In the genomic region with DNA sequence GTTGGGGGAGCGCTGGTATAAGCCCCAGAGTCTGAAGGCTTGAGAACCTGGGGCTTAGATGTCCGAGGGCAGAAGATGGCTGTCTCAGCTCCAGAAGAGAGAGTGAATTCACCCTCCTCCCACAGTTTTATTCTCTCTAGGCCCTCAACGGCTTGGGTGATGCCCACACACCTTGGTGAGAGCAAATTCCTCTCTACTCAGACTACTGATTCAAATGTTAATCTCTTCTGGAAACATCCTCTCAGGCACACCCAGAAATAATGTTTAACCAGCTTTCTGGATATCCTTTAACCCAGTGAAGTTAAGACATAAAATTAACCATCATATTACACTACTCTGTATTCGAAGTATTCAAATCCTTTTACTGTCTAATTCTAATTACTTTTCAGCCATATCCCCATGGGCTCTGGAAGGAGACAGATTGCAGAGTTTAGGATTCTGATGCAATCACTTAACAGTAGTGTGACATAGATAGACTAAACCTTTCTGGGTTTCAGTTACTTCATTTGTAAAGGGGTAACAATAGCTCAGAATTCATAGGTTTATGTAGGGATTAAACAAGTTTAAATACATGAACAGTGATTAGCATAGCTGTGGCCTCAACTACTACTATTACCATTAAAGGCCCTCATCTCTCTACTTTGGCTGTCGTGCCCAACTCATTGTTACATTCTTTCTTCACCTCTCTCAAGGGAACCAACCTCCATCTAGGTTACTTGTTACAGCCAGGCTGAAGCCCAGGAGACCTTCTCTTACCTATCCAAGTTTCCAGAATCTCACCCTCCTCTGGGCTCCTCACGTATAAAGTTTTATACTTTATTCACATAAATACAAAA, we compare ENCODE assay signal across 1 cellular context.
TF ChIP-seq lines count a peak whose summit lies in the region.

No MANE protein-coding gene starts in this region.

TF ChIP-seq in K562, 482 proteins besides CTCF, POLR2A, EP300 and RAD21 (continued from another document and continues in another):
- TF ChIP-seq NR2C1 (IDR thresholded peaks at IDR 0.05) (no peak), NR2C1 (tag; IDR thresholded peaks at IDR 0.05) (0 out of 2 replicates have a peak, but pooled peaks have one; percentile 55), ZNF175 (CRISPR knock-in tag; IDR thresholded peaks at IDR 0.05; ENCODE audit: low read depth) (peak; percentile 90), ZBTB17 (CRISPR knock-in tag; IDR thresholded peaks at IDR 0.05) (0 out of 2 replicates have a peak, but pooled peaks have one; percentile 59), NCOA1 (IDR thresholded peaks at IDR 0.05; ENCODE audit: low read depth) (no peak), ZNF407 (IDR thresholded peaks at IDR 0.05; ENCODE audit: low read depth) (no peak), CEBPG (CRISPR knock-in tag; IDR thresholded peaks at IDR 0.05) (peak; percentile 93), CEBPG (tag; conservative IDR thresholded peaks at IDR 0.05 in 1 of 2, IDR thresholded peaks at IDR 0.05 in 1 of 2) (peak; percentile 96 to 99), FOS (IDR thresholded peaks at IDR 0.05; ENCODE audit: extremely low read depth, insufficient read length) (no peak), PHF21A (IDR thresholded peaks at IDR 0.05; ENCODE audit: borderline replicate concordance, low read depth) (no peak), KLF10 (CRISPR knock-in tag; IDR thresholded peaks at IDR 0.05) (no peak), ZSCAN29 (IDR thresholded peaks at IDR 0.05) (no peak), RUNX1 (IDR thresholded peaks at IDR 0.05; ENCODE audit: low read depth) (no peak), SAP30 (IDR thresholded peaks at IDR 0.05; ENCODE audit: borderline replicate concordance, insufficient read depth, low read depth, low read length, poor library complexity, severe bottlenecking) (no peak), CXXC5 (CRISPR knock-in tag; IDR thresholded peaks at IDR 0.05) (no peak; the same call in 1 of the 2 replicates), ZC3H11A (IDR thresholded peaks at IDR 0.05; ENCODE audit: low read depth, low read length) (no peak), IRF2 (CRISPR knock-in tag; IDR thresholded peaks at IDR 0.05) (no peak), GTF2E2 (tag; IDR thresholded peaks at IDR 0.05) (no peak), ZC3H8 (IDR thresholded peaks at IDR 0.05) (no peak), KLF1 (tag; IDR thresholded peaks at IDR 0.05) (no peak), KAT8 (IDR thresholded peaks at IDR 0.05; ENCODE audit: low read depth) (no peak), ID3 (CRISPR knock-in tag; IDR thresholded peaks at IDR 0.05) (no peak), ID3 (tag; IDR thresholded peaks at IDR 0.05) (no peak), NCOA2 (IDR thresholded peaks at IDR 0.05; ENCODE audit: partially characterized antibody in 2 of 2) (no peak), FOSL1 (tag; conservative IDR thresholded peaks at IDR 0.05) (0 out of 2 replicates have a peak, but pooled peaks have one; percentile 36), SMARCB1 (IDR thresholded peaks at IDR 0.05; ENCODE audit: insufficient read length, low read depth) (no peak), TEAD2 (tag; IDR thresholded peaks at IDR 0.05) (0 out of 2 replicates have a peak, but pooled peaks have one; percentile 20), GTF2F1 (IDR thresholded peaks at IDR 0.05; ENCODE audit: low read depth, low read length) (no peak), BRCA1 (IDR thresholded peaks at IDR 0.05) (no peak), BRCA1 (CRISPR knock-in tag; IDR thresholded peaks at IDR 0.05) (no peak), PTTG1 (tag; IDR thresholded peaks at IDR 0.05; ENCODE audit: low read depth) (no peak), BRD9 (IDR thresholded peaks at IDR 0.05; ENCODE audit: low read depth, partially characterized antibody) (peak; percentile 56), RAD51 (IDR thresholded peaks at IDR 0.05; ENCODE audit: borderline replicate concordance, low read depth) (no peak), ZNF232 (CRISPR knock-in tag; IDR thresholded peaks at IDR 0.05) (no peak), HMBOX1 (IDR thresholded peaks at IDR 0.05) (peak; percentile 42), POLR2AphosphoS5 (IDR thresholded peaks at IDR 0.05; ENCODE audit: control insufficient read depth, insufficient read depth, low read depth, low read length) (no peak)
- TF ChIP-seq, protein P1, sequence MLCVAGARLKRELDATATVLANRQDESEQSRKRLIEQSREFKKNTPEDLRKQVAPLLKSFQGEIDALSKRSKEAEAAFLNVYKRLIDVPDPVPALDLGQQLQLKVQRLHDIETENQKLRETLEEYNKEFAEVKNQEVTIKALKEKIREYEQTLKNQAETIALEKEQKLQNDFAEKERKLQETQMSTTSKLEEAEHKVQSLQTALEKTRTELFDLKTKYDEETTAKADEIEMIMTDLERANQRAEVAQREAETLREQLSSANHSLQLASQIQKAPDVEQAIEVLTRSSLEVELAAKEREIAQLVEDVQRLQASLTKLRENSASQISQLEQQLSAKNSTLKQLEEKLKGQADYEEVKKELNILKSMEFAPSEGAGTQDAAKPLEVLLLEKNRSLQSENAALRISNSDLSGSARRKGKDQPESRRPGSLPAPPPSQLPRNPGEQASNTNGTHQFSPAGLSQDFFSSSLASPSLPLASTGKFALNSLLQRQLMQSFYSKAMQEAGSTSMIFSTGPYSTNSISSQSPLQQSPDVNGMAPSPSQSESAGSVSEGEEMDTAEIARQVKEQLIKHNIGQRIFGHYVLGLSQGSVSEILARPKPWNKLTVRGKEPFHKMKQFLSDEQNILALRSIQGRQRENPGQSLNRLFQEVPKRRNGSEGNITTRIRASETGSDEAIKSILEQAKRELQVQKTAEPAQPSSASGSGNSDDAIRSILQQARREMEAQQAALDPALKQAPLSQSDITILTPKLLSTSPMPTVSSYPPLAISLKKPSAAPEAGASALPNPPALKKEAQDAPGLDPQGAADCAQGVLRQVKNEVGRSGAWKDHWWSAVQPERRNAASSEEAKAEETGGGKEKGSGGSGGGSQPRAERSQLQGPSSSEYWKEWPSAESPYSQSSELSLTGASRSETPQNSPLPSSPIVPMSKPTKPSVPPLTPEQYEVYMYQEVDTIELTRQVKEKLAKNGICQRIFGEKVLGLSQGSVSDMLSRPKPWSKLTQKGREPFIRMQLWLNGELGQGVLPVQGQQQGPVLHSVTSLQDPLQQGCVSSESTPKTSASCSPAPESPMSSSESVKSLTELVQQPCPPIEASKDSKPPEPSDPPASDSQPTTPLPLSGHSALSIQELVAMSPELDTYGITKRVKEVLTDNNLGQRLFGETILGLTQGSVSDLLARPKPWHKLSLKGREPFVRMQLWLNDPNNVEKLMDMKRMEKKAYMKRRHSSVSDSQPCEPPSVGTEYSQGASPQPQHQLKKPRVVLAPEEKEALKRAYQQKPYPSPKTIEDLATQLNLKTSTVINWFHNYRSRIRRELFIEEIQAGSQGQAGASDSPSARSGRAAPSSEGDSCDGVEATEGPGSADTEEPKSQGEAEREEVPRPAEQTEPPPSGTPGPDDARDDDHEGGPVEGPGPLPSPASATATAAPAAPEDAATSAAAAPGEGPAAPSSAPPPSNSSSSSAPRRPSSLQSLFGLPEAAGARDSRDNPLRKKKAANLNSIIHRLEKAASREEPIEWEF (CRISPR knock-in tag; IDR thresholded peaks at IDR 0.05), result no peak
- TF ChIP-seq, protein P2, sequence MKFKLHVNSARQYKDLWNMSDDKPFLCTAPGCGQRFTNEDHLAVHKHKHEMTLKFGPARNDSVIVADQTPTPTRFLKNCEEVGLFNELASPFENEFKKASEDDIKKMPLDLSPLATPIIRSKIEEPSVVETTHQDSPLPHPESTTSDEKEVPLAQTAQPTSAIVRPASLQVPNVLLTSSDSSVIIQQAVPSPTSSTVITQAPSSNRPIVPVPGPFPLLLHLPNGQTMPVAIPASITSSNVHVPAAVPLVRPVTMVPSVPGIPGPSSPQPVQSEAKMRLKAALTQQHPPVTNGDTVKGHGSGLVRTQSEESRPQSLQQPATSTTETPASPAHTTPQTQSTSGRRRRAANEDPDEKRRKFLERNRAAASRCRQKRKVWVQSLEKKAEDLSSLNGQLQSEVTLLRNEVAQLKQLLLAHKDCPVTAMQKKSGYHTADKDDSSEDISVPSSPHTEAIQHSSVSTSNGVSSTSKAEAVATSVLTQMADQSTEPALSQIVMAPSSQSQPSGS (CRISPR knock-in tag; IDR thresholded peaks at IDR 0.05), result no peak
- TF ChIP-seq, protein P3, sequence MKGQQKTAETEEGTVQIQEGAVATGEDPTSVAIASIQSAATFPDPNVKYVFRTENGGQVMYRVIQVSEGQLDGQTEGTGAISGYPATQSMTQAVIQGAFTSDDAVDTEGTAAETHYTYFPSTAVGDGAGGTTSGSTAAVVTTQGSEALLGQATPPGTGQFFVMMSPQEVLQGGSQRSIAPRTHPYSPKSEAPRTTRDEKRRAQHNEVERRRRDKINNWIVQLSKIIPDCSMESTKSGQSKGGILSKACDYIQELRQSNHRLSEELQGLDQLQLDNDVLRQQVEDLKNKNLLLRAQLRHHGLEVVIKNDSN (CRISPR knock-in tag; IDR thresholded peaks at IDR 0.05), result no peak
- TF ChIP-seq, protein P4, sequence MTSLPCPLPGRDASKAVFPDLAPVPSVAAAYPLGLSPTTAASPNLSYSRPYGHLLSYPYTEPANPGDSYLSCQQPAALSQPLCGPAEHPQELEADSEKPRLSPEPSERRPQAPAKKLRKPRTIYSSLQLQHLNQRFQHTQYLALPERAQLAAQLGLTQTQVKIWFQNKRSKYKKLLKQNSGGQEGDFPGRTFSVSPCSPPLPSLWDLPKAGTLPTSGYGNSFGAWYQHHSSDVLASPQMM (CRISPR knock-in tag; IDR thresholded peaks at IDR 0.05), result no peak
- TF ChIP-seq, protein P5, sequence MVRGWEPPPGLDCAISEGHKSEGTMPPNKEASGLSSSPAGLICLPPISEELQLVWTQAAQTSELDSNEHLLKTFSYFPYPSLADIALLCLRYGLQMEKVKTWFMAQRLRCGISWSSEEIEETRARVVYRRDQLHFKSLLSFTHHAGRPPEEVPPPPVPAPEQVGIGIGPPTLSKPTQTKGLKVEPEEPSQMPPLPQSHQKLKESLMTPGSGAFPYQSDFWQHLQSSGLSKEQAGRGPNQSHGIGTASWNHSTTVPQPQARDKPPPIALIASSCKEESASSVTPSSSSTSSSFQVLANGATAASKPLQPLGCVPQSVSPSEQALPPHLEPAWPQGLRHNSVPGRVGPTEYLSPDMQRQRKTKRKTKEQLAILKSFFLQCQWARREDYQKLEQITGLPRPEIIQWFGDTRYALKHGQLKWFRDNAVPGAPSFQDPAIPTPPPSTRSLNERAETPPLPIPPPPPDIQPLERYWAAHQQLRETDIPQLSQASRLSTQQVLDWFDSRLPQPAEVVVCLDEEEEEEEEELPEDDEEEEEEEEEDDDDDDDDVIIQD (CRISPR knock-in tag; IDR thresholded peaks at IDR 0.05), result no peak
- TF ChIP-seq, protein P6, sequence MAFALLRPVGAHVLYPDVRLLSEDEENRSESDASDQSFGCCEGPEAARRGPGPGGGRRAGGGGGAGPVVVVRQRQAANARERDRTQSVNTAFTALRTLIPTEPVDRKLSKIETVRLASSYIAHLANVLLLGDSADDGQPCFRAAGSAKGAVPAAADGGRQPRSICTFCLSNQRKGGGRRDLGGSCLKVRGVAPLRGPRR (CRISPR knock-in tag; IDR thresholded peaks at IDR 0.05), result no peak
